ENCODE assay signal across 28 cellular contexts in genomic region chr6:21333715-21334114, GRCh38.
"Had no signal": no experiment of that assay in that cellular context is flagged by ENCODE, and none has a peak within 500 bp of the region (broad histone marks: within the 10 kb centered on the region; RNA-seq: fewer than 3 reads in every experiment).

No MANE protein-coding gene starts in this region.

- H3K27ac Mint-ChIP-seq: naive thymus-derived CD4-positive, alpha-beta T cell; natural killer cell; stimulated activated effector memory CD8-positive, alpha-beta T cell treated with anti-CD3 and anti-CD28 coated beads, Interleukin-12 subunit alpha, Interleukin-12 subunit beta, amount 100 ng/mL, for 72 hours; stimulated activated naive CD8-positive, alpha-beta T cell treated with anti-CD3 and anti-CD28 coated beads, Interleukin-15, amount 100 ng/mL, for 72 hours had no signal

- H3K9me3 ChIP-seq: neutrophil, pancreas, psoas muscle, right lobe of liver, sigmoid colon, suprapubic skin, thoracic aorta, thyroid gland, upper lobe of left lung, vagina had no signal

- H3K36me3 ChIP-seq: neutrophil, pancreas, right lobe of liver, sigmoid colon, suprapubic skin, thoracic aorta, thyroid gland, tibial nerve, upper lobe of left lung, vagina had no signal

- DNase-seq: naive thymus-derived CD4-positive, alpha-beta T cell; natural killer cell; nucleus accumbens; pancreas; psoas muscle; right cardiac atrium; right lobe of liver; sigmoid colon; small intestine; stimulated activated CD4-positive, alpha-beta T cell treated with anti-CD3 and anti-CD28 coated beads, Interleukin-15, amount 100 ng/mL, for 24 hours; stimulated activated CD4-positive, alpha-beta T cell treated with anti-CD3 and anti-CD28 coated beads, Interleukin-2, amount 100 ng/mL, for 24 hours; stimulated activated CD4-positive, alpha-beta T cell treated with anti-CD3 and anti-CD28 coated beads, Interleukin-2, amount 100 ng/mL, for 48 hours; stimulated activated CD4-positive, alpha-beta T cell treated with anti-CD3 and anti-CD28 coated beads, Interleukin-4, amount 100 ng/mL, for 24 hours; stimulated activated naive CD4-positive, alpha-beta T cell; stimulated activated naive CD8-positive, alpha-beta T cell treated with anti-CD3 and anti-CD28 coated beads, Interleukin-15, amount 100 ng/mL, for 72 hours; stimulated activated naive CD8-positive, alpha-beta T cell treated with anti-CD3 and anti-CD28 coated beads, Interleukin-15, Interleukin-2, amounts not matched to agents 100 U/mL and 50 U/mL, for 24 hours; substantia nigra; thyroid gland; trophoblast cell; upper lobe of left lung had no signal

- ATAC-seq: naive thymus-derived CD4-positive, alpha-beta T cell; natural killer cell; pancreas; psoas muscle; right cardiac atrium; stimulated activated effector memory CD8-positive, alpha-beta T cell treated with anti-CD3 and anti-CD28 coated beads, Interleukin-12 subunit alpha, Interleukin-12 subunit beta, amount 100 ng/mL, for 72 hours; stimulated activated naive CD8-positive, alpha-beta T cell treated with anti-CD3 and anti-CD28 coated beads, Interleukin-15, amount 100 ng/mL, for 72 hours; stimulated activated naive CD8-positive, alpha-beta T cell treated with anti-CD3 and anti-CD28 coated beads, Interleukin-15, Interleukin-2, amounts not matched to agents 100 U/mL and 50 U/mL, for 24 hours had no signal

- H3K4me1 Mint-ChIP-seq: stimulated activated effector memory CD8-positive, alpha-beta T cell treated with anti-CD3 and anti-CD28 coated beads, Interleukin-12 subunit alpha, Interleukin-12 subunit beta, amount 100 ng/mL, for 72 hours; stimulated activated naive CD8-positive, alpha-beta T cell treated with anti-CD3 and anti-CD28 coated beads, Interleukin-15, amount 100 ng/mL, for 72 hours had no signal

- H3K4me3 Mint-ChIP-seq: naive thymus-derived CD4-positive, alpha-beta T cell; natural killer cell; nephron; stimulated activated effector memory CD8-positive, alpha-beta T cell treated with anti-CD3 and anti-CD28 coated beads, Interleukin-12 subunit alpha, Interleukin-12 subunit beta, amount 100 ng/mL, for 72 hours; stimulated activated naive CD8-positive, alpha-beta T cell treated with anti-CD3 and anti-CD28 coated beads, Interleukin-15, amount 100 ng/mL, for 72 hours had no signal

- H3K27me3 ChIP-seq: neutrophil, pancreas, right lobe of liver, sigmoid colon, suprapubic skin, thyroid gland, tibial nerve, upper lobe of left lung, vagina had no signal

- H3K4me3 ChIP-seq: pancreas, psoas muscle, right lobe of liver, sigmoid colon, suprapubic skin, thyroid gland, tibial nerve, upper lobe of left lung, vagina had no signal

- H3K4me1 ChIP-seq: pancreas, psoas muscle, right lobe of liver, thyroid gland, upper lobe of left lung, vagina had no signal

- H3K27ac ChIP-seq: neutrophil, pancreas, psoas muscle, right lobe of liver, sigmoid colon, suprapubic skin, thoracic aorta, thyroid gland, tibial nerve, upper lobe of left lung, vagina had no signal

- H3K27me3 Mint-ChIP-seq: stimulated activated naive CD8-positive, alpha-beta T cell treated with anti-CD3 and anti-CD28 coated beads, Interleukin-15, amount 100 ng/mL, for 72 hours had no signal

- H3K36me3 Mint-ChIP-seq: naive thymus-derived CD4-positive, alpha-beta T cell; natural killer cell; stimulated activated effector memory CD8-positive, alpha-beta T cell treated with anti-CD3 and anti-CD28 coated beads, Interleukin-12 subunit alpha, Interleukin-12 subunit beta, amount 100 ng/mL, for 72 hours had no signal

- FAIRE-seq: pancreas, small intestine, urothelium cell line had no signal
